ENCODE assay signal across 1 cellular context in genomic region chr3:15808679-15809078, GRCh38.
TF ChIP-seq lines count a peak whose summit lies in the region.

No MANE protein-coding gene starts in this region.

TF ChIP-seq in K562, 482 proteins besides CTCF, POLR2A, EP300 and RAD21:
- TF ChIP-seq CEBPB (tag; IDR thresholded peaks at IDR 0.05) (no peak), CEBPG (CRISPR knock-in tag; IDR thresholded peaks at IDR 0.05) (no peak), CEBPG (tag; conservative IDR thresholded peaks at IDR 0.05 in 1 of 2, IDR thresholded peaks at IDR 0.05 in 1 of 2) (peak; percentile 51 to 81), RBBP5 (IDR thresholded peaks at IDR 0.05; ENCODE audit: borderline replicate concordance, insufficient read depth, low read length, poor library complexity, severe bottlenecking) (no peak), C11orf30 (IDR thresholded peaks at IDR 0.05; ENCODE audit: low read depth) (0 out of 2 replicates have a peak, but pooled peaks have one; percentile 8), LARP7 (IDR thresholded peaks at IDR 0.05) (no peak)
